In the genomic region with DNA sequence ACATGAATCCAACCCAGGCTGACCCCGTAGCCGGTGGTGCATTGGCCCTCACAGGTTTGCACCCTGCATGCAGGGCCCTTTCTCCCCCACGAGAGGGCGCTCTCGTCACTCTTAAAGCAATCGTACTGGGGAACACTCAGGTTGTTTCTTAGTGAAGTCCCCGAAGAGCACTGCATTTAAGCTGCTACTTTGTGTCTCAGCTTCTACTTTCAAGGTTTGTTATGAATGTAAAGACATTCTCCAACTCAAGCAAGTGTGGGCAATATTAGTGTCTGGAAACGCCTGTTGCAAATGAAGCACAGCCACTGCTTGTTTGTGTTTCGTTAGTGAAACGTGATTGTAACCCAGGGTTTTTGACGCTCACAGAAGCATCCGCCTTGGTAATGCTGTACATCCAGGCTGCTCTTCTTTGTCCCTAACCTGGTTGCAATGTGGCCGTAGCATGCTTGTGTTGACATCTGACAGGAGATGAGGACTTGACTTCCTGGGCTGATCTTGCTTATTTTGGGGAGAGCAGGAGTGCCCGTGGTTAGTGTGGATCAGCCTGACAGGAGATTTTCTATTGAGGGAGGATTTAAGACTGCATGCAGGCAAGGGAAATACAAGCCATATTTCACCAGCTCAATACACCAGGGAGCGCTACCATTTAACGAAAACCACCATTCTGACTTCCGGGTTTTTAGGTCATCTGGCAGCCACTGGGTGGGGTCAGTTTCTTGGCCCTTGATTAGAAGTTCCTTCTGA, we compare ENCODE assay signal across 1 cellular context.
A peak's percentile ranks its signal among the peaks of the same experiment; 100 is the strongest.
TF ChIP-seq lines count a peak whose summit lies in the region.

No MANE protein-coding gene starts in this region.

TF ChIP-seq in neural cell, 6 proteins besides CTCF, POLR2A, EP300 and RAD21:
- TF ChIP-seq, protein P1, sequence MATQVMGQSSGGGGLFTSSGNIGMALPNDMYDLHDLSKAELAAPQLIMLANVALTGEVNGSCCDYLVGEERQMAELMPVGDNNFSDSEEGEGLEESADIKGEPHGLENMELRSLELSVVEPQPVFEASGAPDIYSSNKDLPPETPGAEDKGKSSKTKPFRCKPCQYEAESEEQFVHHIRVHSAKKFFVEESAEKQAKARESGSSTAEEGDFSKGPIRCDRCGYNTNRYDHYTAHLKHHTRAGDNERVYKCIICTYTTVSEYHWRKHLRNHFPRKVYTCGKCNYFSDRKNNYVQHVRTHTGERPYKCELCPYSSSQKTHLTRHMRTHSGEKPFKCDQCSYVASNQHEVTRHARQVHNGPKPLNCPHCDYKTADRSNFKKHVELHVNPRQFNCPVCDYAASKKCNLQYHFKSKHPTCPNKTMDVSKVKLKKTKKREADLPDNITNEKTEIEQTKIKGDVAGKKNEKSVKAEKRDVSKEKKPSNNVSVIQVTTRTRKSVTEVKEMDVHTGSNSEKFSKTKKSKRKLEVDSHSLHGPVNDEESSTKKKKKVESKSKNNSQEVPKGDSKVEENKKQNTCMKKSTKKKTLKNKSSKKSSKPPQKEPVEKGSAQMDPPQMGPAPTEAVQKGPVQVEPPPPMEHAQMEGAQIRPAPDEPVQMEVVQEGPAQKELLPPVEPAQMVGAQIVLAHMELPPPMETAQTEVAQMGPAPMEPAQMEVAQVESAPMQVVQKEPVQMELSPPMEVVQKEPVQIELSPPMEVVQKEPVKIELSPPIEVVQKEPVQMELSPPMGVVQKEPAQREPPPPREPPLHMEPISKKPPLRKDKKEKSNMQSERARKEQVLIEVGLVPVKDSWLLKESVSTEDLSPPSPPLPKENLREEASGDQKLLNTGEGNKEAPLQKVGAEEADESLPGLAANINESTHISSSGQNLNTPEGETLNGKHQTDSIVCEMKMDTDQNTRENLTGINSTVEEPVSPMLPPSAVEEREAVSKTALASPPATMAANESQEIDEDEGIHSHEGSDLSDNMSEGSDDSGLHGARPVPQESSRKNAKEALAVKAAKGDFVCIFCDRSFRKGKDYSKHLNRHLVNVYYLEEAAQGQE (IDR thresholded peaks at IDR 0.05; ENCODE audit: borderline replicate concordance), result no peak
- TF ChIP-seq SMC3 (conservative IDR thresholded peaks at IDR 0.05; ENCODE audit: poor library complexity) (peak; percentile 99), MXI1 (conservative IDR thresholded peaks at IDR 0.05; ENCODE audit: poor library complexity, severe bottlenecking) (peak; percentile 17)
